In genomic region chr6:167134448-167135328, GRCh38 we compare ENCODE assay signal across 18 cellular contexts. TPM values are rescaled to one million over a fixed set of nuclear protein-coding genes. Genes with fewer than 3 reads are reported as not detected.
"Had no signal": no experiment of that assay in that cellular context is flagged by ENCODE, and none has a peak within 500 bp of the region (broad histone marks: within the 10 kb centered on the region; RNA-seq: fewer than 3 reads in every experiment).

No MANE protein-coding gene starts in this region.

- DNase-seq: activated CD4-positive, alpha-beta T cell treated with anti-CD3 and anti-CD28 coated beads, Interleukin-2, amount 10 ng/mL, durations not matched to agents 24 days and 14 days; activated CD8-positive, alpha-beta memory T cell treated with anti-CD3 and anti-CD28 coated beads for 24 hours; amniotic stem cell; body of pancreas; cortex of kidney; effector CD8-positive, alpha-beta T cell; kidney; midbrain; posterior cingulate gyrus; right cardiac atrium; small intestine had no signal

- H3K36me3 ChIP-seq: gastroesophageal sphincter, neutrophil, tibial nerve had no signal

- ATAC-seq: activated naive CD4-positive, alpha-beta T cell treated with anti-CD3 and anti-CD28 coated beads, Interleukin-2, amount 50 U/mL, for 72 hours; body of pancreas; gastroesophageal sphincter; right cardiac atrium had no signal

- H3K27me3 ChIP-seq: body of pancreas, gastroesophageal sphincter, tibial nerve had no signal

- H3K27me3 Mint-ChIP-seq: central memory CD8-positive, alpha-beta T cell had no signal

- H3K9me3 ChIP-seq: body of pancreas, gastroesophageal sphincter, neutrophil, tibial nerve had no signal

- FAIRE-seq: kidney, small intestine had no signal

- H3K27ac ChIP-seq: body of pancreas, gastroesophageal sphincter, neutrophil, tibial nerve had no signal

- H3K4me3 Mint-ChIP-seq: activated CD4-positive, alpha-beta T cell treated with anti-CD3 and anti-CD28 coated beads, Interleukin-2, amount 10 ng/mL, durations not matched to agents 24 days and 14 days; central memory CD8-positive, alpha-beta T cell had no signal

- H3K27ac Mint-ChIP-seq: activated CD4-positive, alpha-beta T cell treated with anti-CD3 and anti-CD28 coated beads, Interleukin-2, amount 10 ng/mL, durations not matched to agents 24 days and 14 days; activated naive CD4-positive, alpha-beta T cell treated with anti-CD3 and anti-CD28 coated beads, Interleukin-2, amount 50 U/mL, for 72 hours had no signal

- H3K36me3 Mint-ChIP-seq: activated naive CD4-positive, alpha-beta T cell treated with anti-CD3 and anti-CD28 coated beads, Interleukin-2, amount 50 U/mL, for 72 hours had no signal

- H3K4me1 Mint-ChIP-seq: activated CD4-positive, alpha-beta T cell treated with anti-CD3 and anti-CD28 coated beads, Interleukin-2, amount 10 ng/mL, durations not matched to agents 24 days and 14 days had no signal

- H3K4me3 ChIP-seq: body of pancreas, gastroesophageal sphincter, tibial nerve had no signal

- H3K9me3 Mint-ChIP-seq: activated CD4-positive, alpha-beta T cell treated with anti-CD3 and anti-CD28 coated beads, Interleukin-2, amount 10 ng/mL, durations not matched to agents 24 days and 14 days; activated naive CD4-positive, alpha-beta T cell treated with anti-CD3 and anti-CD28 coated beads, Interleukin-2, amount 50 U/mL, for 72 hours; central memory CD8-positive, alpha-beta T cell had no signal

- H3K4me1 ChIP-seq: body of pancreas, gastroesophageal sphincter, tibial nerve had no signal

RNA-seq across cellular contexts. Expression of gene CCR6, which starts 11.8 kb away (rescaled TPM):
- total RNA-seq: activated CD4-positive, alpha-beta T cell treated with anti-CD3 and anti-CD28 coated beads, Interleukin-2, amount 10 ng/mL, durations not matched to agents 24 days and 14 days; activated naive CD4-positive, alpha-beta T cell treated with anti-CD3 and anti-CD28 coated beads, Interleukin-2, amount 50 U/mL, for 72 hours; body of pancreas; gastroesophageal sphincter; right cardiac atrium; tibial nerve had no signal
- polyA plus RNA-seq: right cardiac atrium had no signal

RNA-seq across cellular contexts. Expression of gene GPR31, which starts 23.1 kb away (rescaled TPM):
- total RNA-seq: activated CD4-positive, alpha-beta T cell treated with anti-CD3 and anti-CD28 coated beads, Interleukin-2, amount 10 ng/mL, durations not matched to agents 24 days and 14 days; activated naive CD4-positive, alpha-beta T cell treated with anti-CD3 and anti-CD28 coated beads, Interleukin-2, amount 50 U/mL, for 72 hours; body of pancreas; gastroesophageal sphincter; lower leg skin; right cardiac atrium; subcutaneous adipose tissue; tibial nerve had no signal
- polyA plus RNA-seq: right cardiac atrium, small intestine had no signal
